In the genomic region with DNA sequence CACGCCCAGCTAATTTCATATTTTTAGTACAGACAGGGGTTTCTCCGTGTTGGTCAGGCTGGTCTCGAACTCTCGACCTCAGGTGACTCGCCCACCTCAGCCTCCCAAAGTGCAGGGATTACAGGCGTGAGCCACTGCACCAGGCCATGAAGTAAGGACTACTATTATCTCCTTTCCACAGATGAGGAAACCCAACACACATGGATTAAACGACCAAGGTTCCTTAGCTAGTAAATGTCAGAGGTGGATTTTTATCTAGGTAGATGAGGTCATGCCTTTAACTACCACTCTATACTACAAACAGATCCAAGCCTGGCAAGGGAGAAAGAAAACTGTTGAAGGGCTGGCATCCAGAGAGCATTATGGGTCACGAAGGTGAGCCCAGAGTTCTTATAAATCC, we compare ENCODE assay signal across 1 cellular context.
A peak's percentile ranks its signal among the peaks of the same experiment; 100 is the strongest.
TF ChIP-seq lines count a peak whose summit lies in the region.

No MANE protein-coding gene starts in this region.

TF ChIP-seq in K562, 482 proteins besides CTCF, POLR2A, EP300 and RAD21 (continued from another document and continues in another):
- TF ChIP-seq ARID3A (IDR thresholded peaks at IDR 0.05; ENCODE audit: borderline replicate concordance, low read depth, low read length) (no peak), SMARCA4 (IDR thresholded peaks at IDR 0.05) (no peak), KDM1A (IDR thresholded peaks at IDR 0.05) (0 out of 4 replicates have a peak, but pooled peaks of 1 of the 2 experiments have one; percentile 24), SMARCA5 (IDR thresholded peaks at IDR 0.05) (no peak), E2F3 (CRISPR knock-in tag; IDR thresholded peaks at IDR 0.05) (no peak), ZNF77 (CRISPR knock-in tag; IDR thresholded peaks at IDR 0.05) (no peak), MTA1 (IDR thresholded peaks at IDR 0.05; ENCODE audit: borderline replicate concordance) (no peak), ZBTB26 (CRISPR knock-in tag; IDR thresholded peaks at IDR 0.05) (no peak), SMAD4 (CRISPR knock-in tag; conservative IDR thresholded peaks at IDR 0.05) (no peak), ZEB2 (IDR thresholded peaks at IDR 0.05) (0 out of 2 replicates have a peak, but pooled peaks have one; percentile 32), HNRNPL (IDR thresholded peaks at IDR 0.05; ENCODE audit: low read depth, low read length) (no peak), PCBP2 (IDR thresholded peaks at IDR 0.05; ENCODE audit: low read depth, low read length, poor library complexity, severe bottlenecking) (no peak), ARHGAP35 (IDR thresholded peaks at IDR 0.05; ENCODE audit: partially characterized antibody) (no peak), ZNF384 (IDR thresholded peaks at IDR 0.05; ENCODE audit: low read depth, low read length) (no peak), SREBF2 (CRISPR knock-in tag; IDR thresholded peaks at IDR 0.05) (no peak), GTF2A2 (tag; IDR thresholded peaks at IDR 0.05) (no peak), CEBPZ (IDR thresholded peaks at IDR 0.05; ENCODE audit: borderline replicate concordance, low read depth, low read length) (no peak), ZNF408 (CRISPR knock-in tag; IDR thresholded peaks at IDR 0.05; ENCODE audit: low read depth) (no peak), ZNF445 (CRISPR knock-in tag; IDR thresholded peaks at IDR 0.05; ENCODE audit: low read depth) (no peak), AFF1 (IDR thresholded peaks at IDR 0.05; ENCODE audit: low read depth in 1 of 2, partially characterized antibody in 2 of 2) (no peak), EHMT2 (IDR thresholded peaks at IDR 0.05) (no peak), TAL1 (IDR thresholded peaks at IDR 0.05) (0 out of 2 replicates have a peak, but pooled peaks have one; percentile 23), NR4A1 (CRISPR knock-in tag; IDR thresholded peaks at IDR 0.05) (no peak), NR4A1 (tag; IDR thresholded peaks at IDR 0.05) (no peak), NUFIP1 (IDR thresholded peaks at IDR 0.05; ENCODE audit: partially characterized antibody) (no peak), MAZ (CRISPR knock-in tag; conservative IDR thresholded peaks at IDR 0.05 in 1 of 2, IDR thresholded peaks at IDR 0.05 in 1 of 2) (no peak), CBFB (CRISPR knock-in tag; IDR thresholded peaks at IDR 0.05) (no peak), ZNF311 (CRISPR knock-in tag; IDR thresholded peaks at IDR 0.05) (no peak), ZBTB33 (CRISPR knock-in tag; IDR thresholded peaks at IDR 0.05) (no peak), RBM15 (IDR thresholded peaks at IDR 0.05; ENCODE audit: insufficient read depth, low read length) (no peak), MCM2 (IDR thresholded peaks at IDR 0.05; ENCODE audit: low read depth) (no peak), ZNF224 (CRISPR knock-in tag; IDR thresholded peaks at IDR 0.05) (no peak), TCF3 (CRISPR knock-in tag; IDR thresholded peaks at IDR 0.05) (peak; percentile 59)
- TF ChIP-seq, protein P1, sequence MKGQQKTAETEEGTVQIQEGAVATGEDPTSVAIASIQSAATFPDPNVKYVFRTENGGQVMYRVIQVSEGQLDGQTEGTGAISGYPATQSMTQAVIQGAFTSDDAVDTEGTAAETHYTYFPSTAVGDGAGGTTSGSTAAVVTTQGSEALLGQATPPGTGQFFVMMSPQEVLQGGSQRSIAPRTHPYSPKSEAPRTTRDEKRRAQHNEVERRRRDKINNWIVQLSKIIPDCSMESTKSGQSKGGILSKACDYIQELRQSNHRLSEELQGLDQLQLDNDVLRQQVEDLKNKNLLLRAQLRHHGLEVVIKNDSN (CRISPR knock-in tag; IDR thresholded peaks at IDR 0.05), result no peak
- TF ChIP-seq, protein P2, sequence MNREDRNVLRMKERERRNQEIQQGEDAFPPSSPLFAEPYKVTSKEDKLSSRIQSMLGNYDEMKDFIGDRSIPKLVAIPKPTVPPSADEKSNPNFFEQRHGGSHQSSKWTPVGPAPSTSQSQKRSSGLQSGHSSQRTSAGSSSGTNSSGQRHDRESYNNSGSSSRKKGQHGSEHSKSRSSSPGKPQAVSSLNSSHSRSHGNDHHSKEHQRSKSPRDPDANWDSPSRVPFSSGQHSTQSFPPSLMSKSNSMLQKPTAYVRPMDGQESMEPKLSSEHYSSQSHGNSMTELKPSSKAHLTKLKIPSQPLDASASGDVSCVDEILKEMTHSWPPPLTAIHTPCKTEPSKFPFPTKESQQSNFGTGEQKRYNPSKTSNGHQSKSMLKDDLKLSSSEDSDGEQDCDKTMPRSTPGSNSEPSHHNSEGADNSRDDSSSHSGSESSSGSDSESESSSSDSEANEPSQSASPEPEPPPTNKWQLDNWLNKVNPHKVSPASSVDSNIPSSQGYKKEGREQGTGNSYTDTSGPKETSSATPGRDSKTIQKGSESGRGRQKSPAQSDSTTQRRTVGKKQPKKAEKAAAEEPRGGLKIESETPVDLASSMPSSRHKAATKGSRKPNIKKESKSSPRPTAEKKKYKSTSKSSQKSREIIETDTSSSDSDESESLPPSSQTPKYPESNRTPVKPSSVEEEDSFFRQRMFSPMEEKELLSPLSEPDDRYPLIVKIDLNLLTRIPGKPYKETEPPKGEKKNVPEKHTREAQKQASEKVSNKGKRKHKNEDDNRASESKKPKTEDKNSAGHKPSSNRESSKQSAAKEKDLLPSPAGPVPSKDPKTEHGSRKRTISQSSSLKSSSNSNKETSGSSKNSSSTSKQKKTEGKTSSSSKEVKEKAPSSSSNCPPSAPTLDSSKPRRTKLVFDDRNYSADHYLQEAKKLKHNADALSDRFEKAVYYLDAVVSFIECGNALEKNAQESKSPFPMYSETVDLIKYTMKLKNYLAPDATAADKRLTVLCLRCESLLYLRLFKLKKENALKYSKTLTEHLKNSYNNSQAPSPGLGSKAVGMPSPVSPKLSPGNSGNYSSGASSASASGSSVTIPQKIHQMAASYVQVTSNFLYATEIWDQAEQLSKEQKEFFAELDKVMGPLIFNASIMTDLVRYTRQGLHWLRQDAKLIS (CRISPR knock-in tag; IDR thresholded peaks at IDR 0.05), result no peak
- TF ChIP-seq, protein P3, sequence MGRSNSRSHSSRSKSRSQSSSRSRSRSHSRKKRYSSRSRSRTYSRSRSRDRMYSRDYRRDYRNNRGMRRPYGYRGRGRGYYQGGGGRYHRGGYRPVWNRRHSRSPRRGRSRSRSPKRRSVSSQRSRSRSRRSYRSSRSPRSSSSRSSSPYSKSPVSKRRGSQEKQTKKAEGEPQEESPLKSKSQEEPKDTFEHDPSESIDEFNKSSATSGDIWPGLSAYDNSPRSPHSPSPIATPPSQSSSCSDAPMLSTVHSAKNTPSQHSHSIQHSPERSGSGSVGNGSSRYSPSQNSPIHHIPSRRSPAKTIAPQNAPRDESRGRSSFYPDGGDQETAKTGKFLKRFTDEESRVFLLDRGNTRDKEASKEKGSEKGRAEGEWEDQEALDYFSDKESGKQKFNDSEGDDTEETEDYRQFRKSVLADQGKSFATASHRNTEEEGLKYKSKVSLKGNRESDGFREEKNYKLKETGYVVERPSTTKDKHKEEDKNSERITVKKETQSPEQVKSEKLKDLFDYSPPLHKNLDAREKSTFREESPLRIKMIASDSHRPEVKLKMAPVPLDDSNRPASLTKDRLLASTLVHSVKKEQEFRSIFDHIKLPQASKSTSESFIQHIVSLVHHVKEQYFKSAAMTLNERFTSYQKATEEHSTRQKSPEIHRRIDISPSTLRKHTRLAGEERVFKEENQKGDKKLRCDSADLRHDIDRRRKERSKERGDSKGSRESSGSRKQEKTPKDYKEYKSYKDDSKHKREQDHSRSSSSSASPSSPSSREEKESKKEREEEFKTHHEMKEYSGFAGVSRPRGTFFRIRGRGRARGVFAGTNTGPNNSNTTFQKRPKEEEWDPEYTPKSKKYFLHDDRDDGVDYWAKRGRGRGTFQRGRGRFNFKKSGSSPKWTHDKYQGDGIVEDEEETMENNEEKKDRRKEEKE (IDR thresholded peaks at IDR 0.05; ENCODE audit: borderline replicate concordance in 1 of 2, control insufficient read depth in 1 of 2, low read depth in 2 of 2, low read length in 1 of 2), result no peak
- TF ChIP-seq, protein P4, sequence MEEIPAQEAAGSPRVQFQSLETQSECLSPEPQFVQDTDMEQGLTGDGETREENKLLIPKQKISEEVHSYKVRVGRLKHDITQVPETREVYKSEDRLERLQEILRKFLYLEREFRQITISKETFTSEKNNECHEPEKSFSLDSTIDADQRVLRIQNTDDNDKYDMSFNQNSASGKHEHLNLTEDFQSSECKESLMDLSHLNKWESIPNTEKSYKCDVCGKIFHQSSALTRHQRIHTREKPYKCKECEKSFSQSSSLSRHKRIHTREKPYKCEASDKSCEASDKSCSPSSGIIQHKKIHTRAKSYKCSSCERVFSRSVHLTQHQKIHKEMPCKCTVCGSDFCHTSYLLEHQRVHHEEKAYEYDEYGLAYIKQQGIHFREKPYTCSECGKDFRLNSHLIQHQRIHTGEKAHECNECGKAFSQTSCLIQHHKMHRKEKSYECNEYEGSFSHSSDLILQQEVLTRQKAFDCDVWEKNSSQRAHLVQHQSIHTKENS (CRISPR knock-in tag; IDR thresholded peaks at IDR 0.05), result no peak
